17 cellular contexts compared by ENCODE assay signal in genomic region chr2:38556007-38556801, GRCh38. TPM values are rescaled to one million over a fixed set of nuclear protein-coding genes. Genes with fewer than 3 reads are reported as not detected.
A peak's percentile ranks its signal among the peaks of the same experiment; 100 is the strongest.
DNase-seq lines count a peak whose midpoint lies in the region; ATAC-seq and TF ChIP-seq lines count a peak whose summit lies in the region.
"Had no signal": no experiment of that assay in that cellular context is flagged by ENCODE, and none has a peak within 500 bp of the region (broad histone marks: within the 10 kb centered on the region; RNA-seq: fewer than 3 reads in every experiment).

No MANE protein-coding gene starts in this region.

- intact Hi-C loops in left ventricle myocardium inferior (cut with micrococcal nuclease) (no loop called here), left lung (cut with DNase I) (no loop called here), left colon (cut with DNase I, micrococcal nuclease) (no loop called here)

- H3K4me3 ChIP-seq in cardiac muscle cell (no peak overlapping the region), left ventricle myocardium inferior (no peak overlapping the region), left lung (no peak overlapping the region), HAP-1 (no peak overlapping the region)
- H3K4me3 ChIP-seq: SJSA1 had no signal

- no peaks in the 10 kb centered on the region for H3K27me3 Mint-ChIP-seq in T-helper 17 cell
- H3K27me3 Mint-ChIP-seq: CD4-positive, alpha-beta memory T cell had no signal

- H3K36me3 Mint-ChIP-seq in T-helper 17 cell (ENCODE audit: low read depth), result no peaks in the 10 kb centered on the region
- H3K36me3 Mint-ChIP-seq: IgD-negative memory B cell had no signal

- TF ChIP-seq CTCF in cardiac muscle cell (IDR thresholded peaks at IDR 0.05; ENCODE audit: low read depth, low read length) (no peak), left ventricle myocardium inferior (IDR thresholded peaks at IDR 0.05; ENCODE audit: borderline replicate concordance) (no peak), left lung (IDR thresholded peaks at IDR 0.05) (no peak), GM10266 (IDR thresholded peaks at IDR 0.05; ENCODE audit: control insufficient read depth, insufficient read depth, low read depth, missing control alignments) (no peak)

- H3K4me1 ChIP-seq in cardiac muscle cell (ENCODE audit: low read depth) (peaks cover 8% of the 10 kb centered on the region), left ventricle myocardium inferior (no peaks in the 10 kb centered on the region), left lung (peaks cover 0 to 7% of the 10 kb centered on the region in 2 donors), HAP-1 (no peaks in the 10 kb centered on the region)
- H3K4me1 ChIP-seq: SJSA1 had no signal

- peak overlapping the region; percentile 45 for H3K27ac Mint-ChIP-seq in T-helper 17 cell

- ATAC-seq in T-helper 17 cell (no peak), left lung (peak; percentile 45), left colon (no peak)

- in situ Hi-C loops in HAP-1 (cut with MboI; ENCODE audit: low sequenced_read_pairs), result no loop called here

- peak overlapping the region; percentile 22 for H3K27ac ChIP-seq in cardiac muscle cell
- H3K27ac ChIP-seq in left ventricle myocardium inferior (replicated peaks), result no peak overlapping the region
- H3K27ac ChIP-seq in left lung, result peak overlapping the region in 1 of 2 donors; percentile 5
- H3K27ac ChIP-seq: SJSA1 had no signal

- no peak overlapping the region for H3K4me3 Mint-ChIP-seq in T-helper 17 cell
- H3K4me3 Mint-ChIP-seq: IgD-negative memory B cell had no signal

- DNase-seq in cardiac muscle cell (ENCODE audit: low read depth in 1 of 2, low spot score in 1 of 2), result no peak
- DNase-seq in left ventricle myocardium inferior, result no peak
- no peak for DNase-seq in T-helper 17 cell
- DNase-seq in left lung, result no peak
- DNase-seq in GM10266 (ENCODE audit: extremely low spot score), result no peak
- DNase-seq in HAP-1 (ENCODE audit: low spot score in 2 of 2), result no peak
- DNase-seq in left colon, result no peak
- DNase-seq in NCI-H82 (lab: John Stamatoyannopoulos, UW), result no peak
- DNase-seq: ACHN; CD4-positive, alpha-beta memory T cell; DMS79 treated with DMSO at 0.1 percent for 48 hours; GDM1; NCI-H1048; NCI-H146; NCI-H2081 treated with DMSO at 0.1 percent for 48 hours had no signal

- H3K9me3 ChIP-seq in cardiac muscle cell (ENCODE audit: low read depth) (no peaks in the 10 kb centered on the region), left ventricle myocardium inferior (replicated peaks) (no peaks in the 10 kb centered on the region), T-helper 17 cell (ENCODE audit: control insufficient read depth, low read length, poor library complexity, severe bottlenecking) (no peaks in the 10 kb centered on the region), left lung (no peaks in the 10 kb centered on the region), HAP-1 (no peaks in the 10 kb centered on the region)
- H3K9me3 ChIP-seq: SJSA1 had no signal

- no peaks in the 10 kb centered on the region for H3K27me3 ChIP-seq in cardiac muscle cell
- H3K27me3 ChIP-seq in left ventricle myocardium inferior (ENCODE audit: low read depth), result no peaks in the 10 kb centered on the region
- H3K27me3 ChIP-seq in left lung, result no peaks in the 10 kb centered on the region
- no peaks in the 10 kb centered on the region for H3K27me3 ChIP-seq in HAP-1 (ENCODE audit: low read depth)
- H3K27me3 ChIP-seq: SJSA1 had no signal

- peaks cover 18% of the 10 kb centered on the region for H3K4me1 Mint-ChIP-seq in T-helper 17 cell
- H3K4me1 Mint-ChIP-seq: IgD-negative memory B cell had no signal

- peaks cover 8% of the 10 kb centered on the region for H3K36me3 ChIP-seq in cardiac muscle cell
- H3K36me3 ChIP-seq in left ventricle myocardium inferior, result peaks cover 11% of the 10 kb centered on the region
- peaks cover 0 to 16% of the 10 kb centered on the region in 2 donors for H3K36me3 ChIP-seq in left lung
- no peaks in the 10 kb centered on the region; the same call in 1 of the 2 replicates for H3K36me3 ChIP-seq in HAP-1 (replicated peaks)

RNA-seq across cellular contexts. Expression of gene HNRNPLL, which starts 46.5 kb away (rescaled TPM):
- total RNA-seq in cardiac muscle cell (51.3 and 76.2 TPM in 2 replicates), left ventricle myocardium inferior (26.3 TPM), T-helper 17 cell (10 to 100 TPM; 81.5 to 91.5 TPM), left lung (10 to 100 TPM; 44.2 to 51.6 TPM), left colon (10 to 100 TPM; 43.3 to 45.8 TPM)
- polyA plus RNA-seq in cardiac muscle cell, result 65.4 and 80.2 TPM in 2 replicates
